In genomic region chr5:97906135-97906534, GRCh38 we compare ENCODE assay signal across 1 cellular context.
A peak's percentile ranks its signal among the peaks of the same experiment; 100 is the strongest.
TF ChIP-seq lines count a peak whose summit lies in the region.

No MANE protein-coding gene starts in this region.

TF ChIP-seq in H1, 55 proteins besides CTCF, POLR2A, EP300 and RAD21:
- TF ChIP-seq SP2 (IDR thresholded peaks at IDR 0.05; ENCODE audit: low read length) (no peak), POU5F1 (IDR thresholded peaks at IDR 0.05; ENCODE audit: low read depth, low read length) (peak; percentile 16; the same call in 1 of the 2 replicates)
